In genomic region chr7:36006656-36007229, GRCh38 we compare ENCODE assay signal across 21 cellular contexts.
"Had no signal": no experiment of that assay in that cellular context is flagged by ENCODE, and none has a peak within 500 bp of the region (broad histone marks: within the 10 kb centered on the region; RNA-seq: fewer than 3 reads in every experiment).

No MANE protein-coding gene starts in this region.

- H3K9me3 ChIP-seq: body of pancreas, right lobe of liver, thoracic aorta, uterus had no signal

- H3K27ac ChIP-seq: body of pancreas, coronary artery, heart right ventricle, right lobe of liver, thoracic aorta, uterus, VCaP had no signal

- H3K4me1 ChIP-seq: body of pancreas, heart right ventricle, right lobe of liver, uterus had no signal

- H3K27me3 ChIP-seq: body of pancreas, heart right ventricle, right lobe of liver, uterus had no signal

- ATAC-seq: activated CD4-positive, CD25-positive, alpha-beta regulatory T cell treated with anti-CD3 and anti-CD28 coated beads, Interleukin-2, amount 50 U/mL, for 24 hours; activated naive CD4-positive, alpha-beta T cell treated with anti-CD3 and anti-CD28 coated beads, Interleukin-2, amount 50 U/mL, for 72 hours; body of pancreas; esophagus mucosa; heart right ventricle; naive thymus-derived CD8-positive, alpha-beta T cell; right lobe of liver; stimulated activated effector memory CD8-positive, alpha-beta T cell treated with anti-CD3 and anti-CD28 coated beads, Interleukin-12 subunit alpha, Interleukin-12 subunit beta, amount 100 ng/mL, for 72 hours had no signal

- H3K36me3 ChIP-seq: heart right ventricle, right lobe of liver, thoracic aorta, uterus had no signal

- H3K4me3 ChIP-seq: body of pancreas, coronary artery, heart right ventricle, right lobe of liver, thoracic aorta, uterus had no signal

- DNase-seq: activated CD4-positive, alpha-beta T cell treated with anti-CD3 and anti-CD28 coated beads for 48 hours; activated CD4-positive, alpha-beta T cell treated with anti-CD3 and anti-CD28 coated beads, Interleukin-2, amount 50 U/mL, for 48 hours; activated CD8-positive, alpha-beta memory T cell treated with anti-CD3 and anti-CD28 coated beads, Interleukin-2, amount 50 U/mL, for 48 hours; activated gamma-delta T cell treated with Interleukin-2 at 50 U/mL for 16 hours; activated T-cell treated with anti-CD3 and anti-CD28 coated beads, Interleukin-2, amount 50 U/mL, for 24 hours; aorta; body of pancreas; foreskin melanocyte; heart right ventricle; naive thymus-derived CD8-positive, alpha-beta T cell; right lobe of liver; stimulated activated CD4-positive, alpha-beta T cell treated with anti-CD3 and anti-CD28 coated beads, Interleukin-4, amount 100 ng/mL, for 24 hours; T-helper 9 cell; uterus had no signal
